1 cellular context compared by ENCODE assay signal in genomic region chr16:68448360-68448970, GRCh38.
A peak's percentile ranks its signal among the peaks of the same experiment; 100 is the strongest.
TF ChIP-seq lines count a peak whose summit lies in the region.

SMPD3 (minus strand) TSS chr16:68448508; CDS start chr16:68372181, 76,327 bp downstream.

TF ChIP-seq in HepG2, 621 proteins besides CTCF, POLR2A, EP300 and RAD21 (continues in another document):
- TF ChIP-seq, protein P1, sequence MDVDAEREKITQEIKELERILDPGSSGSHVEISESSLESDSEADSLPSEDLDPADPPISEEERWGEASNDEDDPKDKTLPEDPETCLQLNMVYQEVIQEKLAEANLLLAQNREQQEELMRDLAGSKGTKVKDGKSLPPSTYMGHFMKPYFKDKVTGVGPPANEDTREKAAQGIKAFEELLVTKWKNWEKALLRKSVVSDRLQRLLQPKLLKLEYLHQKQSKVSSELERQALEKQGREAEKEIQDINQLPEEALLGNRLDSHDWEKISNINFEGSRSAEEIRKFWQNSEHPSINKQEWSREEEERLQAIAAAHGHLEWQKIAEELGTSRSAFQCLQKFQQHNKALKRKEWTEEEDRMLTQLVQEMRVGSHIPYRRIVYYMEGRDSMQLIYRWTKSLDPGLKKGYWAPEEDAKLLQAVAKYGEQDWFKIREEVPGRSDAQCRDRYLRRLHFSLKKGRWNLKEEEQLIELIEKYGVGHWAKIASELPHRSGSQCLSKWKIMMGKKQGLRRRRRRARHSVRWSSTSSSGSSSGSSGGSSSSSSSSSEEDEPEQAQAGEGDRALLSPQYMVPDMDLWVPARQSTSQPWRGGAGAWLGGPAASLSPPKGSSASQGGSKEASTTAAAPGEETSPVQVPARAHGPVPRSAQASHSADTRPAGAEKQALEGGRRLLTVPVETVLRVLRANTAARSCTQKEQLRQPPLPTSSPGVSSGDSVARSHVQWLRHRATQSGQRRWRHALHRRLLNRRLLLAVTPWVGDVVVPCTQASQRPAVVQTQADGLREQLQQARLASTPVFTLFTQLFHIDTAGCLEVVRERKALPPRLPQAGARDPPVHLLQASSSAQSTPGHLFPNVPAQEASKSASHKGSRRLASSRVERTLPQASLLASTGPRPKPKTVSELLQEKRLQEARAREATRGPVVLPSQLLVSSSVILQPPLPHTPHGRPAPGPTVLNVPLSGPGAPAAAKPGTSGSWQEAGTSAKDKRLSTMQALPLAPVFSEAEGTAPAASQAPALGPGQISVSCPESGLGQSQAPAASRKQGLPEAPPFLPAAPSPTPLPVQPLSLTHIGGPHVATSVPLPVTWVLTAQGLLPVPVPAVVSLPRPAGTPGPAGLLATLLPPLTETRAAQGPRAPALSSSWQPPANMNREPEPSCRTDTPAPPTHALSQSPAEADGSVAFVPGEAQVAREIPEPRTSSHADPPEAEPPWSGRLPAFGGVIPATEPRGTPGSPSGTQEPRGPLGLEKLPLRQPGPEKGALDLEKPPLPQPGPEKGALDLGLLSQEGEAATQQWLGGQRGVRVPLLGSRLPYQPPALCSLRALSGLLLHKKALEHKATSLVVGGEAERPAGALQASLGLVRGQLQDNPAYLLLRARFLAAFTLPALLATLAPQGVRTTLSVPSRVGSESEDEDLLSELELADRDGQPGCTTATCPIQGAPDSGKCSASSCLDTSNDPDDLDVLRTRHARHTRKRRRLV (CRISPR knock-in tag; IDR thresholded peaks at IDR 0.05) = no peak
- no peak for TF ChIP-seq TEF (CRISPR knock-in tag; IDR thresholded peaks at IDR 0.05)
- peak; percentile 58 for TF ChIP-seq JARID2 (CRISPR knock-in tag; IDR thresholded peaks at IDR 0.05; ENCODE audit: insufficient replicate concordance)
- TF ChIP-seq SRSF1 (optimal IDR thresholded peaks at IDR 0.05; ENCODE audit: low read depth, low read length) = peak; percentile 83
- TF ChIP-seq SETDB1 (CRISPR knock-in tag; IDR thresholded peaks at IDR 0.05; ENCODE audit: borderline replicate concordance) = no peak
- TF ChIP-seq ARNT (IDR thresholded peaks at IDR 0.05) = no peak
- 0 out of 2 replicates have a peak, but pooled peaks have one; percentile 57 for TF ChIP-seq U2AF2 (IDR thresholded peaks at IDR 0.05; ENCODE audit: low read depth, low read length)
- TF ChIP-seq ZFY (CRISPR knock-in tag; IDR thresholded peaks at IDR 0.05) = peak; percentile 91
- no peak for TF ChIP-seq SNRNP70 (IDR thresholded peaks at IDR 0.05; ENCODE audit: low read depth, low read length)
- no peak for TF ChIP-seq ZBTB39 (CRISPR knock-in tag; IDR thresholded peaks at IDR 0.05)
- no peak for TF ChIP-seq HDAC6 (IDR thresholded peaks at IDR 0.05; ENCODE audit: low read depth, low read length)
- peak; percentile 45; the same call in 1 of the 2 replicates for TF ChIP-seq ZNF775 (CRISPR knock-in tag; IDR thresholded peaks at IDR 0.05; ENCODE audit: borderline replicate concordance)
- TF ChIP-seq GTF2F1 (IDR thresholded peaks at IDR 0.05; ENCODE audit: low read length) = no peak
- TF ChIP-seq FOXK1 (CRISPR knock-in tag; IDR thresholded peaks at IDR 0.05; ENCODE audit: borderline replicate concordance, low read depth) = peak; percentile 82; the same call in 1 of the 2 replicates
- TF ChIP-seq RXRB (CRISPR knock-in tag; IDR thresholded peaks at IDR 0.05; ENCODE audit: borderline replicate concordance) = peak; percentile 44; the same call in 1 of the 2 replicates
- TF ChIP-seq SIN3B (IDR thresholded peaks at IDR 0.05; ENCODE audit: low read length) = no peak
- TF ChIP-seq FLYWCH1 (CRISPR knock-in tag; IDR thresholded peaks at IDR 0.05) = no peak
- TF ChIP-seq ZNF720 (CRISPR knock-in tag; IDR thresholded peaks at IDR 0.05) = no peak
- TF ChIP-seq ZNF207 (IDR thresholded peaks at IDR 0.05; ENCODE audit: borderline replicate concordance) = no peak
- no peak for TF ChIP-seq RNF2 (conservative IDR thresholded peaks at IDR 0.05; ENCODE audit: low read depth)
- TF ChIP-seq, protein P2, sequence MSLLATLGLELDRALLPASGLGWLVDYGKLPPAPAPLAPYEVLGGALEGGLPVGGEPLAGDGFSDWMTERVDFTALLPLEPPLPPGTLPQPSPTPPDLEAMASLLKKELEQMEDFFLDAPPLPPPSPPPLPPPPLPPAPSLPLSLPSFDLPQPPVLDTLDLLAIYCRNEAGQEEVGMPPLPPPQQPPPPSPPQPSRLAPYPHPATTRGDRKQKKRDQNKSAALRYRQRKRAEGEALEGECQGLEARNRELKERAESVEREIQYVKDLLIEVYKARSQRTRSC (CRISPR knock-in tag; IDR thresholded peaks at IDR 0.05; ENCODE audit: low read depth) = 0 out of 2 replicates have a peak, but pooled peaks have one; percentile 57
- TF ChIP-seq HNF4A (CRISPR knock-in tag; IDR thresholded peaks at IDR 0.05) = no peak
- TF ChIP-seq ZSCAN20 (CRISPR knock-in tag; IDR thresholded peaks at IDR 0.05; ENCODE audit: borderline replicate concordance) = peak; percentile 82; the same call in 1 of the 2 replicates
- 0 out of 2 replicates have a peak, but pooled peaks have one; percentile 52 for TF ChIP-seq RELA (CRISPR knock-in tag; IDR thresholded peaks at IDR 0.05)
- TF ChIP-seq, protein P3, sequence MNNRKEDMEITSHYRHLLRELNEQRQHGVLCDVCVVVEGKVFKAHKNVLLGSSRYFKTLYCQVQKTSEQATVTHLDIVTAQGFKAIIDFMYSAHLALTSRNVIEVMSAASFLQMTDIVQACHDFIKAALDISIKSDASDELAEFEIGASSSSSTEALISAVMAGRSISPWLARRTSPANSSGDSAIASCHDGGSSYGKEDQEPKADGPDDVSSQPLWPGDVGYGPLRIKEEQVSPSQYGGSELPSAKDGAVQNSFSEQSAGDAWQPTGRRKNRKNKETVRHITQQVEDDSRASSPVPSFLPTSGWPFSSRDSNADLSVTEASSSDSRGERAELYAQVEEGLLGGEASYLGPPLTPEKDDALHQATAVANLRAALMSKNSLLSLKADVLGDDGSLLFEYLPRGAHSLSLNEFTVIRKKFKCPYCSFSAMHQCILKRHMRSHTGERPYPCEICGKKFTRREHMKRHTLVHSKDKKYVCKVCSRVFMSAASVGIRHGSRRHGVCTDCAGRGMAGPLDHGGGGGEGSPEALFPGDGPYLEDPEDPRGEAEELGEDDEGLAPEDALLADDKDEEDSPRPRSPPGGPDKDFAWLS (CRISPR knock-in tag; IDR thresholded peaks at IDR 0.05; ENCODE audit: borderline replicate concordance) = no peak
- TF ChIP-seq NR2F2 (IDR thresholded peaks at IDR 0.05; ENCODE audit: borderline replicate concordance, low read depth) = no peak
- TF ChIP-seq SIX4 (CRISPR knock-in tag; IDR thresholded peaks at IDR 0.05) = 0 out of 2 replicates have a peak, but pooled peaks have one; percentile 36
- TF ChIP-seq FUBP1 (CRISPR knock-in tag; IDR thresholded peaks at IDR 0.05; ENCODE audit: borderline replicate concordance) = no peak
- peak; percentile 56 for TF ChIP-seq HOXA3 (CRISPR knock-in tag; IDR thresholded peaks at IDR 0.05)
- TF ChIP-seq, protein P4, sequence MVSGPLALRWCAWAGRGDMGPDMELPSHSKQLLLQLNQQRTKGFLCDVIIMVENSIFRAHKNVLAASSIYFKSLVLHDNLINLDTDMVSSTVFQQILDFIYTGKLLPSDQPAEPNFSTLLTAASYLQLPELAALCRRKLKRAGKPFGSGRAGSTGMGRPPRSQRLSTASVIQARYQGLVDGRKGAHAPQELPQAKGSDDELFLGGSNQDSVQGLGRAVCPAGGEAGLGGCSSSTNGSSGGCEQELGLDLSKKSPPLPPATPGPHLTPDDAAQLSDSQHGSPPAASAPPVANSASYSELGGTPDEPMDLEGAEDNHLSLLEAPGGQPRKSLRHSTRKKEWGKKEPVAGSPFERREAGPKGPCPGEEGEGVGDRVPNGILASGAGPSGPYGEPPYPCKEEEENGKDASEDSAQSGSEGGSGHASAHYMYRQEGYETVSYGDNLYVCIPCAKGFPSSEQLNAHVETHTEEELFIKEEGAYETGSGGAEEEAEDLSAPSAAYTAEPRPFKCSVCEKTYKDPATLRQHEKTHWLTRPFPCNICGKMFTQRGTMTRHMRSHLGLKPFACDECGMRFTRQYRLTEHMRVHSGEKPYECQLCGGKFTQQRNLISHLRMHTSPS (CRISPR knock-in tag; IDR thresholded peaks at IDR 0.05; ENCODE audit: low read depth) = no peak
- TF ChIP-seq MED8 (CRISPR knock-in tag; IDR thresholded peaks at IDR 0.05; ENCODE audit: insufficient replicate concordance) = no peak
- no peak for TF ChIP-seq AKAP8 (CRISPR knock-in tag; IDR thresholded peaks at IDR 0.05)
- TF ChIP-seq, protein P5, sequence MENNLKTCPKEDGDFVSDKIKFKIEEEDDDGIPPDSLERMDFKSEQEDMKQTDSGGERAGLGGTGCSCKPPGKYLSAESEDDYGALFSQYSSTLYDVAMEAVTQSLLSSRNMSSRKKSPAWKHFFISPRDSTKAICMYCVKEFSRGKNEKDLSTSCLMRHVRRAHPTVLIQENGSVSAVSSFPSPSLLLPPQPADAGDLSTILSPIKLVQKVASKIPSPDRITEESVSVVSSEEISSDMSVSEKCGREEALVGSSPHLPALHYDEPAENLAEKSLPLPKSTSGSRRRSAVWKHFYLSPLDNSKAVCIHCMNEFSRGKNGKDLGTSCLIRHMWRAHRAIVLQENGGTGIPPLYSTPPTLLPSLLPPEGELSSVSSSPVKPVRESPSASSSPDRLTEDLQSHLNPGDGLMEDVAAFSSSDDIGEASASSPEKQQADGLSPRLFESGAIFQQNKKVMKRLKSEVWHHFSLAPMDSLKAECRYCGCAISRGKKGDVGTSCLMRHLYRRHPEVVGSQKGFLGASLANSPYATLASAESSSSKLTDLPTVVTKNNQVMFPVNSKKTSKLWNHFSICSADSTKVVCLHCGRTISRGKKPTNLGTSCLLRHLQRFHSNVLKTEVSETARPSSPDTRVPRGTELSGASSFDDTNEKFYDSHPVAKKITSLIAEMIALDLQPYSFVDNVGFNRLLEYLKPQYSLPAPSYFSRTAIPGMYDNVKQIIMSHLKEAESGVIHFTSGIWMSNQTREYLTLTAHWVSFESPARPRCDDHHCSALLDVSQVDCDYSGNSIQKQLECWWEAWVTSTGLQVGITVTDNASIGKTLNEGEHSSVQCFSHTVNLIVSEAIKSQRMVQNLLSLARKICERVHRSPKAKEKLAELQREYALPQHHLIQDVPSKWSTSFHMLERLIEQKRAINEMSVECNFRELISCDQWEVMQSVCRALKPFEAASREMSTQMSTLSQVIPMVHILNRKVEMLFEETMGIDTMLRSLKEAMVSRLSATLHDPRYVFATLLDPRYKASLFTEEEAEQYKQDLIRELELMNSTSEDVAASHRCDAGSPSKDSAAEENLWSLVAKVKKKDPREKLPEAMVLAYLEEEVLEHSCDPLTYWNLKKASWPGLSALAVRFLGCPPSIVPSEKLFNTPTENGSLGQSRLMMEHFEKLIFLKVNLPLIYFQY (CRISPR knock-in tag; IDR thresholded peaks at IDR 0.05; ENCODE audit: borderline replicate concordance) = 0 out of 2 replicates have a peak, but pooled peaks have one; percentile 41
- TF ChIP-seq BHLHE40 (IDR thresholded peaks at IDR 0.05; ENCODE audit: low read length) = no peak; the same call in 1 of the 2 replicates
- TF ChIP-seq ZNF782 (CRISPR knock-in tag; IDR thresholded peaks at IDR 0.05; ENCODE audit: borderline replicate concordance) = peak; percentile 15
- TF ChIP-seq, protein P6, sequence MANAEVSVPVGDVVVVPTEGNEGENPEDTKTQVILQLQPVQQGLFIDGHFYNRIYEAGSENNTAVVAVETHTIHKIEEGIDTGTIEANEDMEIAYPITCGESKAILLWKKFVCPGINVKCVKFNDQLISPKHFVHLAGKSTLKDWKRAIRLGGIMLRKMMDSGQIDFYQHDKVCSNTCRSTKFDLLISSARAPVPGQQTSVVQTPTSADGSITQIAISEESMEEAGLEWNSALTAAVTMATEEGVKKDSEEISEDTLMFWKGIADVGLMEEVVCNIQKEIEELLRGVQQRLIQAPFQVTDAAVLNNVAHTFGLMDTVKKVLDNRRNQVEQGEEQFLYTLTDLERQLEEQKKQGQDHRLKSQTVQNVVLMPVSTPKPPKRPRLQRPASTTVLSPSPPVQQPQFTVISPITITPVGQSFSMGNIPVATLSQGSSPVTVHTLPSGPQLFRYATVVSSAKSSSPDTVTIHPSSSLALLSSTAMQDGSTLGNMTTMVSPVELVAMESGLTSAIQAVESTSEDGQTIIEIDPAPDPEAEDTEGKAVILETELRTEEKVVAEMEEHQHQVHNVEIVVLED (CRISPR knock-in tag; IDR thresholded peaks at IDR 0.05; ENCODE audit: borderline replicate concordance) = peak; percentile 90
- TF ChIP-seq ZFX (CRISPR knock-in tag; IDR thresholded peaks at IDR 0.05; ENCODE audit: low read depth) = peak; percentile 86
- TF ChIP-seq TIGD3 (CRISPR knock-in tag; IDR thresholded peaks at IDR 0.05; ENCODE audit: borderline replicate concordance) = no peak; the same call in 1 of the 2 replicates
